ENCODE assay signal across 3 cellular contexts in genomic region chr13:52212886-52213285, GRCh38. TPM values are rescaled to one million over a fixed set of nuclear protein-coding genes. Genes with fewer than 3 reads are reported as not detected.
DNase-seq lines count a peak whose midpoint lies in the region; ATAC-seq, FAIRE-seq and TF ChIP-seq lines count a peak whose summit lies in the region.
"Not testable (repeated sequence)": the region's sequence is repeated elsewhere in the genome, so short reads cannot be mapped to it uniquely, and the experiment has no call there.

No MANE protein-coding gene starts in this region.

- H3K9me1 ChIP-seq in K562 (ENCODE audit: control insufficient read depth, insufficient read depth, low read length) = not testable (repeated sequence)

- CTCF ChIA-PET in HEK293 (lab: Yijun Ruan, JAX); K562 (lab: Yijun Ruan, JAX; ENCODE audit: low intra/inter-chr PET ratio); HepG2 (lab: Yijun Ruan, JAX; ENCODE audit: low intra/inter-chr PET ratio, low total read pairs): not testable (repeated sequence)

- intact Hi-C loops in K562 (cut with micrococcal nuclease); HepG2 (cut with micrococcal nuclease; ENCODE audit: unreplicated experiment): not testable (repeated sequence)

- not testable (repeated sequence) for H3K9ac ChIP-seq in K562 (ENCODE audit: insufficient read depth in 1 of 2, low read depth in 2 of 2, low read length in 2 of 2); HepG2 (ENCODE audit: insufficient read depth, low read depth, low read length)

- H3K27ac ChIP-seq in HEK293 (ENCODE audit: extremely low read depth, low read depth, low read length); K562 (ENCODE audit: extremely low read depth, low read depth, low read length); HepG2 (ENCODE audit: extremely low read length, insufficient read depth, low read length): not testable (repeated sequence)

- H3K79me2 ChIP-seq in K562 (ENCODE audit: control insufficient read depth, insufficient read depth, low read length); HepG2 (ENCODE audit: insufficient read depth, low read length): not testable (repeated sequence)

- H4K20me1 ChIP-seq in K562 (replicated peaks; ENCODE audit: control insufficient read depth, insufficient read depth, low read length); HepG2 (ENCODE audit: insufficient read depth, low read length): not testable (repeated sequence)

- not testable (repeated sequence) for H3K27me3 ChIP-seq in K562 (ENCODE audit: control insufficient read depth in 2 of 2, insufficient read depth in 2 of 2, low read length in 2 of 2); HepG2 (ENCODE audit: control insufficient read depth in 1 of 2, insufficient read depth in 2 of 2, low read length in 2 of 2)

- not testable (repeated sequence) for TF ChIP-seq EP300 in K562 (IDR thresholded peaks at IDR 0.05; ENCODE audit: low read length); HepG2 (IDR thresholded peaks at IDR 0.05; ENCODE audit: low read depth in 2 of 2, low read length in 2 of 2); HepG2 (CRISPR knock-in tag; IDR thresholded peaks at IDR 0.05; ENCODE audit: borderline replicate concordance)

- H2AFZ ChIP-seq in K562 (ENCODE audit: low read depth, low read length); HepG2 (ENCODE audit: low read length): not testable (repeated sequence)

- DNase-seq in K562 (ENCODE audit: extremely low read depth in 1 of 4, low spot score in 3 of 4); HepG2 (ENCODE audit: low spot score): not testable (repeated sequence)

- not testable (repeated sequence) for TF ChIP-seq RAD21 in K562 (CRISPR knock-in tag; conservative IDR thresholded peaks at IDR 0.05 in 1 of 2, IDR thresholded peaks at IDR 0.05 in 1 of 2); HepG2 (CRISPR knock-in tag; IDR thresholded peaks at IDR 0.05)

- not testable (repeated sequence) for FAIRE-seq in K562 (lab: Jason Lieb, UNC); HepG2 (lab: Jason Lieb, UNC)

- WGBS in K562 (ENCODE audit: insufficient coverage, low coverage, missing lambda C conversion rate) = no CpG with 5 or more reads among the region's 1 CpG
- 25% methylated on average over 1 of the region's 1 CpG for WGBS in HepG2 (ENCODE audit: low lambda C conversion rate)

- H3K4me1 ChIP-seq in HEK293 (ENCODE audit: control insufficient read depth, insufficient read depth, low read length); K562 (replicated peaks in 1 of 2; ENCODE audit: control insufficient read depth in 2 of 2, insufficient read depth in 2 of 2, low read length in 2 of 2): not testable (repeated sequence)
- H3K4me1 ChIP-seq in HepG2 (ENCODE audit: insufficient read depth, low read length) = peaks cover 33% of the 10 kb centered on the region

- not testable (repeated sequence) for H3K36me3 ChIP-seq in HEK293 (ENCODE audit: control insufficient read depth in 2 of 2, insufficient read depth in 1 of 2, low read length in 2 of 2); K562 (ENCODE audit: control insufficient read depth, insufficient read depth, low read length); HepG2 (replicated peaks in 1 of 2; ENCODE audit: control insufficient read depth in 1 of 2, insufficient read depth in 2 of 2, low read length in 2 of 2)

- ATAC-seq in K562, HepG2: not testable (repeated sequence)

- TF ChIP-seq POLR2A in K562 (conservative IDR thresholded peaks at IDR 0.05); HepG2 (IDR thresholded peaks at IDR 0.05; ENCODE audit: insufficient read depth in 1 of 2, low read depth in 2 of 2, low read length in 2 of 2): not testable (repeated sequence)

- not testable (repeated sequence) for TF ChIP-seq CTCF in HEK293 (tag by site-specific recombination; IDR thresholded peaks at IDR 0.05); K562 (IDR thresholded peaks at IDR 0.05 in 2 of 3, conservative IDR thresholded peaks at IDR 0.05 in 1 of 3; ENCODE audit: insufficient read depth in 2 of 3, low read depth in 1 of 3, low read length in 3 of 3); HepG2 (CRISPR knock-in tag; IDR thresholded peaks at IDR 0.05)

- BruUV-seq in K562 (replicated peaks; lab: Mats Ljungman, UMichigan); HepG2 (replicated peaks; lab: Mats Ljungman, UMichigan): not testable (repeated sequence)

- H3K4me2 ChIP-seq in K562 (ENCODE audit: insufficient read depth, low read length); HepG2 (ENCODE audit: low read depth, low read length): not testable (repeated sequence)

- H3K4me3 ChIP-seq in HEK293 (ENCODE audit: low read depth, low read length); K562; HepG2 (replicated peaks in 1 of 3; ENCODE audit: insufficient read depth in 1 of 3, low read depth in 2 of 3, low read length in 3 of 3): not testable (repeated sequence)

- POLR2A ChIA-PET in HEK293 (lab: Yijun Ruan, JAX); K562 (lab: Yijun Ruan, JAX); HepG2 (lab: Yijun Ruan, JAX): not testable (repeated sequence)

- in situ Hi-C loops in K562 (cut with MboI); HepG2 (cut with HindIII; ENCODE audit: extremely low pct_ligation_motif_present, low pct_unique_long_range_greater_than_20kb): not testable (repeated sequence)

- H3K9me3 ChIP-seq in HEK293 (ENCODE audit: control insufficient read depth, insufficient read depth, low read depth, low read length); K562 (replicated peaks; ENCODE audit: control insufficient read depth, insufficient read depth, low read depth, low read length); HepG2 (ENCODE audit: low read length): not testable (repeated sequence)

TF ChIP-seq in HepG2, 621 proteins besides CTCF, POLR2A, EP300 and RAD21:
- TF ChIP-seq ATF7 (IDR thresholded peaks at IDR 0.05) = peak; percentile 78
- not testable (repeated sequence) for TF ChIP-seq ATF7 (CRISPR knock-in tag; IDR thresholded peaks at IDR 0.05)

RNA-seq across cellular contexts. Expression of gene NEK3, which starts 53.5 kb away (rescaled TPM):
- total RNA-seq in K562 (2011; cell fraction: chromatin; rRNA removed; ENCODE audit: low replicate concordance) = 4.2 and 12.8 TPM in 2 replicates
- total RNA-seq in K562 (2011; cell fraction: nucleolus; rRNA removed) = 1.8 and 3.4 TPM in 2 replicates
- 3.9 and 6.0 TPM in 2 replicates for total RNA-seq in K562 (2011; cell fraction: nucleoplasm; rRNA removed)
- 5.3 and 6.4 TPM in 2 replicates for total RNA-seq in K562 (2014; rRNA removed)
- total RNA-seq in K562 (2014; rRNA removed; fragmentation: Illumina TruSeq; extraction: Trizol) = 7.1 and 8.3 TPM in 2 replicates
- total RNA-seq in K562 (2015; rRNA removed; fragmentation: Illumina TruSeq; extraction: Trizol) = 6.7 and 7.5 TPM in 2 replicates
- total RNA-seq in K562 (2021) = 3.6 and 6.2 TPM in 2 replicates
- 4.8 and 10.0 TPM in 2 replicates for polyA plus RNA-seq in K562 (2011; rRNA removed)
- 1.5 and 2.3 TPM in 2 replicates for polyA plus RNA-seq in K562 (2011; cell fraction: cytosol; rRNA removed)
- polyA plus RNA-seq in K562 (2011; cell fraction: nucleus; rRNA removed) = 4.6 and 4.7 TPM in 2 replicates
- 5.4 and 6.5 TPM in 2 replicates for polyA plus RNA-seq in K562 (2012)
- polyA plus RNA-seq in K562 (2014; fragmentation: Illumina TruSeq; extraction: Trizol) = 8.7 and 10.3 TPM in 2 replicates
- 10 to 100 TPM in 1 of 2 experiments, 1 to 10 TPM in 1; 9.3 to 11.0 TPM for polyA plus RNA-seq in K562 (2014; fragmentation: Nextera tagmentation; extraction: Ambion mirVana)
- 6.4 and 9.9 TPM in 2 replicates for polyA plus RNA-seq in K562 (2014; rRNA removed)
- polyA minus RNA-seq in K562 (2011; rRNA and poly(A)+ RNA removed) = 4.1 and 9.6 TPM in 2 replicates
- polyA minus RNA-seq in K562 (2011; cell fraction: cytosol; rRNA and poly(A)+ RNA removed) = 3.3 and 3.6 TPM in 2 replicates
- polyA minus RNA-seq in K562 (2011; cell fraction: nucleus; rRNA and poly(A)+ RNA removed) = 1.2 and 1.4 TPM in 2 replicates
- 36.7 and 44.9 TPM in 2 replicates for total RNA-seq in HepG2 (2016; rRNA removed; fragmentation: Illumina TruSeq; extraction: Trizol)
- total RNA-seq in HepG2 (2016; cell fraction: cytosol; rRNA removed; fragmentation: Illumina TruSeq; extraction: Trizol; ENCODE audit: low read depth) = 9.7 and 12.6 TPM in 2 replicates
- 36.6 and 45.1 TPM in 2 replicates for total RNA-seq in HepG2 (2016; cell fraction: insoluble cytoplasmic fraction; rRNA removed; fragmentation: Illumina TruSeq; extraction: Trizol)
- 19.2 and 21.1 TPM in 2 replicates for total RNA-seq in HepG2 (2016; cell fraction: membrane; rRNA removed; fragmentation: Illumina TruSeq; extraction: Trizol)
- total RNA-seq in HepG2 (2016; cell fraction: nucleus; rRNA removed; fragmentation: Illumina TruSeq; extraction: Trizol) = 32.6 and 38.5 TPM in 2 replicates
- 47.6 and 68.2 TPM in 2 replicates for polyA plus RNA-seq in HepG2 (2011; rRNA removed)
- polyA plus RNA-seq in HepG2 (2011; cell fraction: cytosol; rRNA removed) = 25.3 and 33.8 TPM in 2 replicates
- 67.5 and 93.8 TPM in 2 replicates for polyA plus RNA-seq in HepG2 (2011; cell fraction: nucleus; rRNA removed)
- polyA plus RNA-seq in HepG2 (2012) = 33.0 and 40.9 TPM in 2 replicates
- polyA plus RNA-seq in HepG2 (2016; cell fraction: cytosol; fragmentation: Illumina TruSeq; extraction: Trizol; ENCODE audit: low read depth) = 6.4 and 9.5 TPM in 2 replicates
- polyA plus RNA-seq in HepG2 (2016; cell fraction: insoluble cytoplasmic fraction; fragmentation: Illumina TruSeq; extraction: Trizol; ENCODE audit: low read depth) = 47.8 and 50.1 TPM in 2 replicates
- 12.9 and 17.9 TPM in 2 replicates for polyA plus RNA-seq in HepG2 (2016; cell fraction: membrane; fragmentation: Illumina TruSeq; extraction: Trizol; ENCODE audit: low read depth)
- polyA plus RNA-seq in HepG2 (2016; cell fraction: nucleus; fragmentation: Illumina TruSeq; extraction: Trizol; ENCODE audit: insufficient read depth, low read depth) = 62.7 and 63.1 TPM in 2 replicates
- 1.7 and 17.2 TPM in 2 replicates for polyA minus RNA-seq in HepG2 (2011; rRNA and poly(A)+ RNA removed; ENCODE audit: low replicate concordance)
- polyA minus RNA-seq in HepG2 (2011; cell fraction: cytosol; rRNA and poly(A)+ RNA removed) = 22.9 and 23.5 TPM in 2 replicates
- 56.4 and 60.9 TPM in 2 replicates for polyA minus RNA-seq in HepG2 (2011; cell fraction: nucleus; rRNA and poly(A)+ RNA removed)
